17 cellular contexts compared by ENCODE assay signal in genomic region chr2:104476563-104476988, GRCh38.
"Had no signal": no experiment of that assay in that cellular context is flagged by ENCODE, and none has a peak within 500 bp of the region (broad histone marks: within the 10 kb centered on the region; RNA-seq: fewer than 3 reads in every experiment).

No MANE protein-coding gene starts in this region.

- H3K4me1 ChIP-seq: breast epithelium, gastroesophageal sphincter, spleen, upper lobe of left lung had no signal

- H3K4me3 Mint-ChIP-seq: activated naive CD4-positive, alpha-beta T cell treated with anti-CD3 and anti-CD28 coated beads, Interleukin-2, amount 50 U/mL, for 24 hours; naive thymus-derived CD8-positive, alpha-beta T cell; stimulated activated memory B cell treated with anti-CD40 and anti-IgM and Interleukin-4, amounts not matched to agents 10 μg/mL and 1 μg/mL and 100 μg/mL, for 72 hours had no signal

- H3K36me3 ChIP-seq: breast epithelium, gastroesophageal sphincter, neutrophil, spleen, upper lobe of left lung had no signal

- H3K4me3 ChIP-seq: gastroesophageal sphincter, lung, spleen, upper lobe of left lung had no signal

- DNase-seq: activated effector memory CD4-positive, alpha-beta T cell treated with Interleukin-2 at 50 U/mL for 16 hours; activated T-cell treated with anti-CD3 and anti-CD28 coated beads, Interleukin-2, amount 50 U/mL, for 1 hour; amniotic stem cell; effector CD8-positive, alpha-beta T cell; naive thymus-derived CD8-positive, alpha-beta T cell; right cardiac atrium; spleen; stimulated activated CD4-positive, alpha-beta T cell treated with anti-CD3 and anti-CD28 coated beads, Interleukin-1b, Interleukin-23, amount 100 ng/mL, for 48 hours had no signal

- H3K27me3 ChIP-seq: breast epithelium, gastroesophageal sphincter, neutrophil, spleen, upper lobe of left lung had no signal

- H3K36me3 Mint-ChIP-seq: activated naive CD4-positive, alpha-beta T cell treated with anti-CD3 and anti-CD28 coated beads, Interleukin-2, amount 50 U/mL, for 24 hours; naive thymus-derived CD8-positive, alpha-beta T cell; stimulated activated memory B cell treated with anti-CD40 and anti-IgM and Interleukin-4, amounts not matched to agents 10 μg/mL and 1 μg/mL and 100 μg/mL, for 72 hours had no signal

- ATAC-seq: activated CD4-positive, CD25-positive, alpha-beta regulatory T cell treated with anti-CD3 and anti-CD28 coated beads, Interleukin-2, amount 50 U/mL, for 24 hours; gastroesophageal sphincter; naive thymus-derived CD8-positive, alpha-beta T cell; right cardiac atrium; stimulated activated memory B cell treated with anti-CD40 and anti-IgM and Interleukin-4, amounts not matched to agents 10 μg/mL and 1 μg/mL and 100 μg/mL, for 72 hours had no signal

- H3K27ac Mint-ChIP-seq: activated naive CD4-positive, alpha-beta T cell treated with anti-CD3 and anti-CD28 coated beads, Interleukin-2, amount 50 U/mL, for 24 hours; stimulated activated memory B cell treated with anti-CD40 and anti-IgM and Interleukin-4, amounts not matched to agents 10 μg/mL and 1 μg/mL and 100 μg/mL, for 72 hours had no signal

- H3K9me3 ChIP-seq: breast epithelium, gastroesophageal sphincter, neutrophil, spleen, upper lobe of left lung had no signal

- H3K9me3 Mint-ChIP-seq: activated naive CD4-positive, alpha-beta T cell treated with anti-CD3 and anti-CD28 coated beads, Interleukin-2, amount 50 U/mL, for 24 hours; stimulated activated memory B cell treated with anti-CD40 and anti-IgM and Interleukin-4, amounts not matched to agents 10 μg/mL and 1 μg/mL and 100 μg/mL, for 72 hours had no signal

- H3K4me1 Mint-ChIP-seq: activated naive CD4-positive, alpha-beta T cell treated with anti-CD3 and anti-CD28 coated beads, Interleukin-2, amount 50 U/mL, for 24 hours; naive thymus-derived CD8-positive, alpha-beta T cell; stimulated activated memory B cell treated with anti-CD40 and anti-IgM and Interleukin-4, amounts not matched to agents 10 μg/mL and 1 μg/mL and 100 μg/mL, for 72 hours had no signal

- H3K27ac ChIP-seq: breast epithelium, gastroesophageal sphincter, neutrophil, spleen, upper lobe of left lung had no signal

- FAIRE-seq: colon had no signal

- H3K27me3 Mint-ChIP-seq: stimulated activated memory B cell treated with anti-CD40 and anti-IgM and Interleukin-4, amounts not matched to agents 10 μg/mL and 1 μg/mL and 100 μg/mL, for 72 hours had no signal
